In the genomic region with DNA sequence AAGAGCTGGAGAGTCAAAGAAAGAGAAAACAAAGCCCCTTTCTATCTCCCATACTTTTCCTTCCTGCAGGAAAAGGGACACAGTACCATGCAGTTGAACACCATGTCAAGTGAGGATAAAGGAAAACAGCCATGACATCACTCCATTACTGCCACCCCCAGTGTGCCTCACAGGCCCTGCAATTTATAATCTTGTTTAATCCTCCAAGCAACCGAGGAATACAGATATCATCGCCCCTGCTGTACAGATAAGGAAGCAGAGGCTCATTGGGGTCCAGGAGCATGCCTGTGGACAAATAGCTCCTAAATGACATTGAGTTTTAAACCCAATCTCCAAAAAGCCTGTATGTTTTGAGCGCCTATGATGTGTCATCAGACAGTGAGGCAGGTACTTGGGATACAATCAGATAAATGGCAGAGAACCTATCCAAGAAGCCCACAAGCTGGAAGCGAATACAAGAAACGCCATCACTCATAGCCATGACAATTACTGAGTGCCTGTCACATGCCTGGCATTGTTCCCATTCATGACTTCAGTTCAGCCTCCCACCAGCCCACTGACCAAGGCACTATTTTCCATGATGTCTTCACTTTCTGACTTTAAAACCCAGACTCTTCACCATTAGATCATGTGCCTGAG, we compare ENCODE assay signal across 16 cellular contexts. TPM values are rescaled to one million over a fixed set of nuclear protein-coding genes. Genes with fewer than 3 reads are reported as not detected.
DNase-seq lines count a peak whose midpoint lies in the region; ATAC-seq, FAIRE-seq and TF ChIP-seq lines count a peak whose summit lies in the region.
"Had no signal": no experiment of that assay in that cellular context is flagged by ENCODE, and none has a peak within 500 bp of the region (broad histone marks: within the 10 kb centered on the region; RNA-seq: fewer than 3 reads in every experiment).

No MANE protein-coding gene starts in this region.

- DNase-seq in COR-L47 (lab: John Stamatoyannopoulos, UW) (peak; percentile 16), RCC 7860 (ENCODE audit: low spot score) (peak; percentile 17), endodermal cell (no peak), mucosa of descending colon (no peak), NCI-H2107 treated with DMSO at 0.1 percent for 48 hours (lab: John Stamatoyannopoulos, UW; ENCODE audit: unreplicated experiment) (no peak), NCI-H2171 (lab: John Stamatoyannopoulos, UW) (no peak), NCI-H510A treated with DMSO at 0.1 percent for 48 hours (lab: John Stamatoyannopoulos, UW) (no peak)
- DNase-seq: activated T-cell treated with anti-CD3 and anti-CD28 coated beads, Interleukin-2, amount 50 U/mL, for 1 hour; DND-41; effector CD8-positive, alpha-beta T cell; gastrocnemius medialis; SIG-M5 had no signal

- peaks cover 2% of the 10 kb centered on the region for H3K36me3 Mint-ChIP-seq in endodermal cell (ENCODE audit: low read depth)
- H3K36me3 Mint-ChIP-seq: stimulated activated memory B cell treated with anti-CD40 and anti-IgM and Interleukin-4, amounts not matched to agents 10 μg/mL and 1 μg/mL and 100 μg/mL, for 72 hours; WTC11 had no signal

- FAIRE-seq in RCC 7860 (lab: Jason Lieb, UNC): no peak
- FAIRE-seq: islet of Langerhans had no signal

- no peaks in the 10 kb centered on the region for H3K9me3 ChIP-seq in endodermal cell (ENCODE audit: control insufficient read depth, low read length)
- no peaks in the 10 kb centered on the region for H3K9me3 ChIP-seq in neural cell (ENCODE audit: low read length)
- H3K9me3 ChIP-seq in mucosa of descending colon: no peaks in the 10 kb centered on the region
- H3K9me3 ChIP-seq: gastrocnemius medialis had no signal

- no peak overlapping the region for H3K9ac ChIP-seq in endodermal cell (ENCODE audit: extremely low read depth, low read length, poor library complexity, severe bottlenecking)
- H3K9ac ChIP-seq in neural cell (ENCODE audit: low read length): no peak overlapping the region

- H3K4me1 ChIP-seq in endodermal cell (ENCODE audit: control insufficient read depth, insufficient read depth, low read length): peaks cover 4% of the 10 kb centered on the region
- no peaks in the 10 kb centered on the region for H3K4me1 ChIP-seq in mucosa of descending colon (ENCODE audit: low read depth)
- H3K4me1 ChIP-seq: gastrocnemius medialis had no signal

- H2AFZ ChIP-seq in neural cell (ENCODE audit: low read depth, low read length): no peak overlapping the region

- H3K79me2 ChIP-seq in neural cell (replicated peaks; ENCODE audit: insufficient read depth, low read length): no peaks in the 10 kb centered on the region

- no peak overlapping the region for H3K27ac Mint-ChIP-seq in endodermal cell
- H3K27ac Mint-ChIP-seq: WTC11 had no signal

- no peaks in the 10 kb centered on the region for H3K27me3 Mint-ChIP-seq in endodermal cell (ENCODE audit: insufficient read depth)
- H3K27me3 Mint-ChIP-seq: stimulated activated memory B cell treated with anti-CD40 and anti-IgM and Interleukin-4, amounts not matched to agents 10 μg/mL and 1 μg/mL and 100 μg/mL, for 72 hours had no signal

- H3K27me3 ChIP-seq in endodermal cell (ENCODE audit: control insufficient read depth, insufficient read depth, low read length, poor library complexity, severe bottlenecking) (no peaks in the 10 kb centered on the region), neural cell (ENCODE audit: insufficient read depth, low read depth, low read length) (no peaks in the 10 kb centered on the region)
- H3K27me3 ChIP-seq: gastrocnemius medialis had no signal

- no peak for TF ChIP-seq EP300 in neural cell (conservative IDR thresholded peaks at IDR 0.05; ENCODE audit: poor library complexity, severe bottlenecking)

- H3K36me3 ChIP-seq in endodermal cell (ENCODE audit: control insufficient read depth, insufficient read depth, low read length) (no peaks in the 10 kb centered on the region), neural cell (ENCODE audit: insufficient read depth, low read length) (no peaks in the 10 kb centered on the region), mucosa of descending colon (ENCODE audit: low read depth) (no peaks in the 10 kb centered on the region)
- H3K36me3 ChIP-seq: gastrocnemius medialis had no signal

- H3K27ac ChIP-seq in endodermal cell (ENCODE audit: low read depth, low read length) (peak overlapping the region; percentile 75), neural cell (ENCODE audit: low read length) (peak overlapping the region; percentile 15)
- H3K27ac ChIP-seq: gastrocnemius medialis had no signal

- no peak for TF ChIP-seq CTCF in endodermal cell (conservative IDR thresholded peaks at IDR 0.05)
- no peak for TF ChIP-seq CTCF in neural cell (IDR thresholded peaks at IDR 0.05; ENCODE audit: poor library complexity, severe bottlenecking)
- TF ChIP-seq CTCF in mucosa of descending colon (IDR thresholded peaks at IDR 0.05): no peak

- H3K9me3 Mint-ChIP-seq in endodermal cell: no peaks in the 10 kb centered on the region
- H3K9me3 Mint-ChIP-seq: stimulated activated memory B cell treated with anti-CD40 and anti-IgM and Interleukin-4, amounts not matched to agents 10 μg/mL and 1 μg/mL and 100 μg/mL, for 72 hours; WTC11 had no signal

- H3K9me2 ChIP-seq in neural cell (ENCODE audit: insufficient read depth, low read length): no peaks in the 10 kb centered on the region

- H3K4me1 Mint-ChIP-seq in endodermal cell: peaks cover 24% of the 10 kb centered on the region

- H4K20me1 ChIP-seq in neural cell (ENCODE audit: insufficient read depth): no peaks in the 10 kb centered on the region

- 77 to 88% methylated on average over 3 to 5 of the region's 5 CpGs for WGBS in endodermal cell (ENCODE audit: insufficient coverage in 1 of 2, insufficient read length in 1 of 2), 2 experiments

- no peak for TF ChIP-seq RAD21 in neural cell (conservative IDR thresholded peaks at IDR 0.05)

- intact Hi-C loops in mucosa of descending colon (cut with DNase I, micrococcal nuclease): no loop called here

- no peak overlapping the region for H3K4me2 ChIP-seq in neural cell (ENCODE audit: low read length)

- H3F3A ChIP-seq in neural cell (ENCODE audit: insufficient read depth, low read length, poor library complexity, severe bottlenecking): no peaks in the 10 kb centered on the region

- H3K4me3 Mint-ChIP-seq in endodermal cell: no peak overlapping the region
- H3K4me3 Mint-ChIP-seq: stimulated activated memory B cell treated with anti-CD40 and anti-IgM and Interleukin-4, amounts not matched to agents 10 μg/mL and 1 μg/mL and 100 μg/mL, for 72 hours; WTC11 had no signal

- ATAC-seq in mucosa of descending colon: no peak
- ATAC-seq: gastrocnemius medialis; stimulated activated memory B cell treated with anti-CD40 and anti-IgM and Interleukin-4, amounts not matched to agents 10 μg/mL and 1 μg/mL and 100 μg/mL, for 72 hours; WTC11 had no signal

- no peak overlapping the region for H3K4me3 ChIP-seq in endodermal cell (ENCODE audit: low read length)
- H3K4me3 ChIP-seq in neural cell (ENCODE audit: low read length): no peak overlapping the region
- no peak overlapping the region for H3K4me3 ChIP-seq in mucosa of descending colon
- H3K4me3 ChIP-seq: gastrocnemius medialis had no signal

TF ChIP-seq in neural cell, 6 proteins besides CTCF, POLR2A, EP300 and RAD21:
- TF ChIP-seq TAF1 (IDR thresholded peaks at IDR 0.05; ENCODE audit: low read depth) (no peak), MXI1 (conservative IDR thresholded peaks at IDR 0.05; ENCODE audit: poor library complexity, severe bottlenecking) (no peak), REST (IDR thresholded peaks at IDR 0.05; ENCODE audit: borderline replicate concordance) (no peak), EZH2 (IDR thresholded peaks at IDR 0.05; ENCODE audit: borderline replicate concordance, insufficient read depth, low read length, poor library complexity, severe bottlenecking) (no peak), SMC3 (conservative IDR thresholded peaks at IDR 0.05; ENCODE audit: poor library complexity) (no peak), POLR2AphosphoS5 (IDR thresholded peaks at IDR 0.05) (no peak)

RNA-seq across cellular contexts. Expression of gene CPPED1, which starts 45.5 kb away (rescaled TPM):
- total RNA-seq in endodermal cell: 10 to 100 TPM in 1 of 2 donors, 1 to 10 TPM in 1; 8.4 to 14.7 TPM
- polyA plus RNA-seq in endodermal cell (2013, experiment 1 of 2): 8.5 TPM
- polyA plus RNA-seq in endodermal cell (2013, experiment 2 of 2): 8.0 TPM
- 1.3 and 2.5 TPM in 2 replicates for polyA plus RNA-seq in neural cell
- 3.4 and 4.5 TPM in 2 replicates for polyA minus RNA-seq in neural cell
- total RNA-seq in mucosa of descending colon: 10 to 100 TPM; 18.9 to 25.0 (median 23.4) TPM

Comparison
In these comparisons a context has a peak if more than half of its experiments do, and no peak if none do; other contexts are left out.
1. DNase-seq: peak in COR-L47 (single experiment) and RCC 7860 (single experiment); none in endodermal cell (single experiment), mucosa of descending colon (0 of 3), NCI-H2107 treated with DMSO at 0.1 percent for 48 hours (single experiment), NCI-H2171 (single experiment) and NCI-H510A treated with DMSO at 0.1 percent for 48 hours (single experiment).